Comparison of ENCODE assay signal across 8 cellular contexts in genomic region chr14:100065942-100066574, GRCh38.
A peak's percentile ranks its signal among the peaks of the same experiment; 100 is the strongest.
DNase-seq lines count a peak whose midpoint lies in the region; ATAC-seq and TF ChIP-seq lines count a peak whose summit lies in the region.

No MANE protein-coding gene starts in this region.

- DNase-seq in AML-193 (lab: John Stamatoyannopoulos, UW), result peak; percentile 82 to 86
- DNase-seq in NB4 (ENCODE audit: low read depth), result peak; percentile 95
- peak; percentile 76 for DNase-seq in activated effector memory CD4-positive, alpha-beta T cell treated with Interleukin-2 at 50 U/mL for 16 hours
- DNase-seq in hypothalamus (lab: John Stamatoyannopoulos, UW), result no peak
- no peak for DNase-seq in GOT3 (lab: John Stamatoyannopoulos, UW)
- DNase-seq in GM19240 (ENCODE audit: insufficient read length, low spot score), result no peak

- no peaks in the 10 kb centered on the region for H3K9me3 ChIP-seq in neutrophil

- ATAC-seq in GM21515 (IDR thresholded peaks at IDR 0.05; ENCODE audit: unreplicated experiment), result peak; percentile 40

- H3K27ac ChIP-seq in neutrophil, result peak overlapping the region; percentile 93

- peaks cover 52 to 55% of the 10 kb centered on the region in 2 experiments for H3K4me1 ChIP-seq in neutrophil (ENCODE audit: control insufficient read depth in 1 of 2, insufficient read depth in 1 of 2, low read depth in 1 of 2, low read length in 1 of 2)

- H3K4me3 ChIP-seq in NB4 (ENCODE audit: low read depth, low read length), result peak overlapping the region; percentile 72
- peak overlapping the region; percentile 33 to 41 for H3K4me3 ChIP-seq in neutrophil (ENCODE audit: low read depth in 1 of 2, low read length in 1 of 2)

- no peaks in the 10 kb centered on the region for H3K36me3 ChIP-seq in neutrophil

- TF ChIP-seq POLR2A in NB4 (IDR thresholded peaks at IDR 0.05; ENCODE audit: extremely low read depth, insufficient read length), result peak; percentile 51

- no peak for TF ChIP-seq CTCF in NB4 (IDR thresholded peaks at IDR 0.05; ENCODE audit: low read depth, low read length)
- no peak for TF ChIP-seq CTCF in neutrophil (IDR thresholded peaks at IDR 0.05)

- H3K27me3 ChIP-seq in neutrophil, result no peaks in the 10 kb centered on the region

Comparison
In these comparisons a context has a peak if more than half of its experiments do, and no peak if none do; other contexts are left out.
1. DNase-seq: peak in AML-193 (2 of 2), NB4 (single experiment) and activated effector memory CD4-positive, alpha-beta T cell treated with Interleukin-2 at 50 U/mL for 16 hours (single experiment); none in hypothalamus (0 of 51), GOT3 (single experiment) and GM19240 (single experiment).